In the genomic region with DNA sequence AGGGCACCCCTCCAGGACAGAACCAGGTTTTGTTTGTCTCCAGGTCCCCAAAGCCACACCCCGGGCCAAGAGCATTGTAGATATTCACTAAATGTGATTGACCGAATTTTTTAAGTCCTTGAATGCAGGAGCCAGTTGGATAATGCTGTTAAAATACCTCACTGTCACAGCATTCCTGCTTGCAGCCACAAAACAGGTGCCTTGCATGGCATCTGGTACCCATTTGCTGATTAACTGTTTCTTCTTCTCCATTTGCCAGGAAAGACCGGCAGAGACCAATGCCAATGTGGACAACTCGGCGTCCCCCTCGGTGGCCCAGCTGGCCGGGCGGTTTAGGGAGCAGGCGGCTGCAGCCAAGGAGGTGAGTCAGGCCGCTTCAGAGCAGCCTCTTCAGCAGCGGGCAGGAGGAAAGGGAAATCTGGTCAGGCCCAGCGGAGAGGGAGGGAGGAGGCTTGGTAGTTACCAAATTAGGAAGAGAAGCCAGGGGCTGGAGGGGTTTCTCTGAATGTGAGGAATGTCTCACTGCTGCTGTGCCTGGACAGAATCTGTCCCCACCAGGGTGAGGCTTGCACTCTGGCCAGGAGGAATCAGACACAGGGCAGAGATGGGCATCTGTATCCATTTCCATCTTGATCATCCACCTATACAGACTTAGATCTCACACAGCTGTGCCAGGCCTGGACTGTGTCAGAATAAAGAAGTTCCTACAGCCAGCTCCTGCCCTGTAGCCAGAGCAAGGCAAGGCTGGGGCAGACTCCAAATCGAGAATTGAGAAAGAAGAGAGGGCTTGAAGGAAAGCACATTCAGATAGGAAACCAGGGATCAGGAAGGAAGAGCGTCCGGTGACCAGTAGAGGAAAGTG, we compare ENCODE assay signal across 11 cellular contexts. TPM values are rescaled to one million over a fixed set of nuclear protein-coding genes. Genes with fewer than 3 reads are reported as not detected.
DNase-seq lines count a peak whose midpoint lies in the region; ATAC-seq, FAIRE-seq and TF ChIP-seq lines count a peak whose summit lies in the region.
"Had no signal": no experiment of that assay in that cellular context is flagged by ENCODE, and none has a peak within 500 bp of the region (broad histone marks: within the 10 kb centered on the region; RNA-seq: fewer than 3 reads in every experiment).

No MANE protein-coding gene starts in this region.

- no peak for TF ChIP-seq CTCF in bronchial epithelial cell (IDR thresholded peaks at IDR 0.05; ENCODE audit: insufficient read depth, low read length, severe bottlenecking)

- peak overlapping the region; percentile 3 for H3K27ac Mint-ChIP-seq in activated naive CD4-positive, alpha-beta T cell treated with anti-CD3 and anti-CD28 coated beads for 36 hours
- H3K27ac Mint-ChIP-seq in immature natural killer cell: peak overlapping the region; percentile 53 to 75 (median 64)

- 12 to 19% methylated on average over 15 of the region's 15 CpGs for WGBS in aorta, 2 donors

- intact Hi-C loops in activated naive CD4-positive, alpha-beta T cell treated with anti-CD3 and anti-CD28 coated beads for 36 hours (cut with micrococcal nuclease): no loop called here
- intact Hi-C loops in aorta (cut with DNase I): no loop called here

- no peaks in the 10 kb centered on the region for H3K4me1 ChIP-seq in aorta (ENCODE audit: control insufficient read depth in 1 of 2, insufficient read depth in 2 of 2, low read length in 2 of 2)

- ATAC-seq in aorta (ENCODE audit: low FRiP score): no peak
- ATAC-seq: Panc1 had no signal

- TF ChIP-seq POLR2A in GM12892 (IDR thresholded peaks at IDR 0.05; ENCODE audit: low read depth, low read length): no peak

- H3K27me3 ChIP-seq in bronchial epithelial cell (ENCODE audit: control insufficient read depth, insufficient read depth, low read length) (no peaks in the 10 kb centered on the region), aorta (ENCODE audit: control insufficient read depth in 1 of 2, insufficient read depth in 2 of 2, low read length in 1 of 2) (no peaks in the 10 kb centered on the region)
- H3K27me3 ChIP-seq: BE2C had no signal

- FAIRE-seq in bronchial epithelial cell (lab: Jason Lieb, UNC): no peak
- no peak for FAIRE-seq in GM12892 (lab: Jason Lieb, UNC)

- no peak overlapping the region for H3K4me3 ChIP-seq in bronchial epithelial cell (ENCODE audit: low read depth, low read length)
- H3K4me3 ChIP-seq in aorta (ENCODE audit: low read length in 2 of 2): no peak overlapping the region

- peaks cover 11% of the 10 kb centered on the region for H3K36me3 Mint-ChIP-seq in activated naive CD4-positive, alpha-beta T cell treated with anti-CD3 and anti-CD28 coated beads for 36 hours (ENCODE audit: low read depth)
- H3K36me3 Mint-ChIP-seq in immature natural killer cell: peaks cover 0 to 29% (median 16%) of the 10 kb centered on the region in 3 donors

- no peaks in the 10 kb centered on the region for H3K9me3 ChIP-seq in aorta (ENCODE audit: control insufficient read depth, low read length)
- H3K9me3 ChIP-seq: BE2C had no signal

- H3K27ac ChIP-seq in aorta (ENCODE audit: low read depth in 1 of 2, low read length in 2 of 2): peak overlapping the region; percentile 5 to 61
- H3K27ac ChIP-seq: HL-60 had no signal

- no peak for DNase-seq in activated naive CD4-positive, alpha-beta T cell treated with anti-CD3 and anti-CD28 coated beads for 36 hours
- DNase-seq in activated naive CD4-positive, alpha-beta T cell (lab: John Stamatoyannopoulos, UW): no peak
- DNase-seq in bronchial epithelial cell (ENCODE audit: low read depth): peak; percentile 40
- DNase-seq in immature natural killer cell: no peak
- DNase-seq in aorta: peak; percentile 61 to 85
- DNase-seq in GM12892 (ENCODE audit: insufficient read length): no peak
- DNase-seq in NK-92 (lab: John Stamatoyannopoulos, UW; ENCODE audit: unreplicated experiment): no peak
- no peak for DNase-seq in amniotic stem cell (lab: John Stamatoyannopoulos, UW)
- DNase-seq: BE2C had no signal

- no peaks in the 10 kb centered on the region for H3K9me3 Mint-ChIP-seq in activated naive CD4-positive, alpha-beta T cell treated with anti-CD3 and anti-CD28 coated beads for 36 hours
- no peaks in the 10 kb centered on the region for H3K9me3 Mint-ChIP-seq in immature natural killer cell

- H3K4me1 Mint-ChIP-seq in activated naive CD4-positive, alpha-beta T cell treated with anti-CD3 and anti-CD28 coated beads for 36 hours (ENCODE audit: low read depth): peaks cover 15% of the 10 kb centered on the region
- H3K4me1 Mint-ChIP-seq in immature natural killer cell: peaks cover 22 to 30% of the 10 kb centered on the region in 2 donors

- H3K4me3 Mint-ChIP-seq in activated naive CD4-positive, alpha-beta T cell treated with anti-CD3 and anti-CD28 coated beads for 36 hours: no peak overlapping the region
- no peak overlapping the region for H3K4me3 Mint-ChIP-seq in immature natural killer cell

- H3K27me3 Mint-ChIP-seq in activated naive CD4-positive, alpha-beta T cell treated with anti-CD3 and anti-CD28 coated beads for 36 hours (ENCODE audit: low read depth): no peaks in the 10 kb centered on the region
- H3K27me3 Mint-ChIP-seq in immature natural killer cell (ENCODE audit: low read depth in 3 of 3): peaks cover 0 to 2% (median 0%) of the 10 kb centered on the region in 3 donors

- CTCF ChIA-PET in activated naive CD4-positive, alpha-beta T cell treated with anti-CD3 and anti-CD28 coated beads for 36 hours (lab: Charles Lee): interaction anchor here (1.0 to 1.2 kb wide), 2 partner anchors 83 to 191 kb away, joined by 3 to 7 read pairs; no protein-coding TSS in a partner anchor

- H3K36me3 ChIP-seq in bronchial epithelial cell (ENCODE audit: control insufficient read depth, insufficient read depth, low read length): no peaks in the 10 kb centered on the region
- H3K36me3 ChIP-seq in aorta (ENCODE audit: control insufficient read depth in 1 of 2, insufficient read depth in 2 of 2, low read length in 1 of 2): no peaks in the 10 kb centered on the region
- H3K36me3 ChIP-seq: BE2C had no signal

RNA-seq across cellular contexts. Expression of a gene that starts 37.9 kb away (rescaled TPM):
- 10 to 100 TPM; 24.2 to 28.1 TPM for total RNA-seq in activated naive CD4-positive, alpha-beta T cell treated with anti-CD3 and anti-CD28 coated beads for 36 hours
- total RNA-seq in bronchial epithelial cell: 69.8 and 95.6 TPM in 2 replicates
- polyA plus RNA-seq in immature natural killer cell: 10 to 100 TPM in 2 of 3 donors, 1 to 10 TPM in 1; 6.8 to 14.3 (median 12.1) TPM
- total RNA-seq in aorta: 100 to 1,000 TPM; 101 to 148 TPM
- polyA plus RNA-seq in aorta: 10 to 100 TPM; 21.7 to 58.8 TPM
- polyA plus RNA-seq in GM12892 (2012; ENCODE audit: missing spikeins): 31.9 TPM

RNA-seq across cellular contexts. Expression of a gene that starts 53.8 kb away (rescaled TPM):
- 10 to 100 TPM; 27.3 to 27.9 TPM for total RNA-seq in activated naive CD4-positive, alpha-beta T cell treated with anti-CD3 and anti-CD28 coated beads for 36 hours
- under 0.01 and 0.13 TPM in 2 replicates for total RNA-seq in bronchial epithelial cell
- 100 to 1,000 TPM in 2 of 3 donors, 10 to 100 TPM in 1; 96.2 to 179 (median 129) TPM for polyA plus RNA-seq in immature natural killer cell
- 10 to 100 TPM; 11.2 to 17.9 TPM for total RNA-seq in aorta
- 1 to 10 TPM; 8.7 to 9.9 TPM for polyA plus RNA-seq in aorta
- 68.5 TPM for polyA plus RNA-seq in GM12892 (2012; ENCODE audit: missing spikeins)

Comparison
In these comparisons a context has a peak if more than half of its experiments do, and no peak if none do; other contexts are left out.
1. DNase-seq: peak in bronchial epithelial cell (single experiment) and aorta (2 of 2); none in activated naive CD4-positive, alpha-beta T cell treated with anti-CD3 and anti-CD28 coated beads for 36 hours (single experiment), activated naive CD4-positive, alpha-beta T cell (0 of 4), immature natural killer cell (0 of 3), GM12892 (single experiment), NK-92 (single experiment) and amniotic stem cell (single experiment).
2. RNA of a gene that starts 53.8 kb away (total RNA-seq): 27.3 to 27.9 TPM in activated naive CD4-positive, alpha-beta T cell treated with anti-CD3 and anti-CD28 coated beads for 36 hours and 11.2 to 17.9 TPM in aorta; under 0.01 to 0.13 TPM in bronchial epithelial cell; every median in the first group is over 10 times any median in the second.